Comparison of ENCODE assay signal across 8 cellular contexts in the genomic region with DNA sequence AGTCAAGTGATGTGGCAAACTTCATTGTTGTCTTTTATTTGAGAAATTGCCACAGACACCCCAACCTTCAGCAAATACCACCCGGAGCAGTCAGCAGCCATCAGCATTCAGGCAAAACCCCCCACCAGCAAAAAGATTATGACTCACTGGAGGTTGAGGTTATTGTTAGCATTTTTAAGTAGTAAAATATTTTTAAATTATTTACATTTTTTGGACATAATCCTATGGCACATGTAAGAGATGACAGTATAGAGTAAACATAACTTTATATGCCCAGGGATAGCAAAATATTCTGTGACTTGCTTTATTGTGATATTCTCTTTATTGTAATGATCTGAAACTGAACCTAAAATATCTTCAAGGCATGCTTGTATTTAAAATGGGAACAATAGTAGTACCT.
"Had no signal": no experiment of that assay in that cellular context is flagged by ENCODE, and none has a peak within 500 bp of the region (broad histone marks: within the 10 kb centered on the region; RNA-seq: fewer than 3 reads in every experiment).

No MANE protein-coding gene starts in this region.

- H3K27ac ChIP-seq: GM23248 had no signal

- H3K4me3 Mint-ChIP-seq: GM23338, H9, HFFc6 had no signal

- H3K9me3 Mint-ChIP-seq: GM23338, H9 had no signal

- DNase-seq: GM23248, GOT3, H7, H9, HFFc6 had no signal

- H3K27ac Mint-ChIP-seq: GM23338, H9, HFFc6 had no signal

- H3K36me3 ChIP-seq: HAP-1 had no signal

- ATAC-seq: GM23338, HCT116 had no signal

- H3K4me2 ChIP-seq: GM23338 had no signal

- H3K4me1 Mint-ChIP-seq: GM23338 had no signal

- H3K4me1 ChIP-seq: HAP-1 had no signal

- H3K9ac ChIP-seq: GM23248 had no signal

- H3K4me3 ChIP-seq: GM23248, GM23338, HAP-1 had no signal

- H2AFZ ChIP-seq: GM23248, GM23338 had no signal

- H3K9me3 ChIP-seq: HAP-1 had no signal
